ENCODE assay signal across 34 cellular contexts in genomic region chr2:150261691-150262090, GRCh38.
"Had no signal": no experiment of that assay in that cellular context is flagged by ENCODE, and none has a peak within 500 bp of the region (broad histone marks: within the 10 kb centered on the region; RNA-seq: fewer than 3 reads in every experiment).

No MANE protein-coding gene starts in this region.

- H3K27me3 ChIP-seq: SJCRH30 had no signal

- H3K9me3 ChIP-seq: SJCRH30 had no signal

- ATAC-seq: Panc1, Right ventricle myocardium inferior, SK-N-SH treated with all-trans-retinoic acid at 6 μM for 48 hours had no signal

- H3K9ac ChIP-seq: KMS-11 had no signal

- FAIRE-seq: RCC 7860 had no signal

- H3K4me1 ChIP-seq: SJCRH30 had no signal

- DNase-seq: Karpas-422, KBM-7, NCI-H1048, NCI-H1092 treated with DMSO at 0.1 percent for 48 hours, NCI-H1105 treated with DMSO at 0.1 percent for 48 hours, NCI-H1417, NCI-H1436, NCI-H146, NCI-H1694, NCI-H187, NCI-H1930, NCI-H2029 treated with DMSO at 0.1 percent for 48 hours, NCI-H2081 treated with DMSO at 0.1 percent for 48 hours, NCI-H2107, NCI-H2171, NCI-H226, NCI-H446 treated with DMSO at 0.1 percent for 48 hours, NCI-H510A, NCI-H524, NCI-H526, NCI-H69, NCI-H748 treated with DMSO at 0.1 percent for 48 hours, NCI-H82, PC-9, SHP77, SIG-M5, SJCRH30 had no signal

- H3K27ac ChIP-seq: KMS-11, PC-9, RWPE1, SJCRH30, SK-N-MC had no signal

- H3K4me2 ChIP-seq: KMS-11, PC-9 had no signal

- H3K36me3 ChIP-seq: SJCRH30 had no signal

- H3K4me3 ChIP-seq: PC-9, SJCRH30, SK-N-MC had no signal

- H2AFZ ChIP-seq: PC-9 had no signal
